36 cellular contexts compared by ENCODE assay signal in the genomic region with DNA sequence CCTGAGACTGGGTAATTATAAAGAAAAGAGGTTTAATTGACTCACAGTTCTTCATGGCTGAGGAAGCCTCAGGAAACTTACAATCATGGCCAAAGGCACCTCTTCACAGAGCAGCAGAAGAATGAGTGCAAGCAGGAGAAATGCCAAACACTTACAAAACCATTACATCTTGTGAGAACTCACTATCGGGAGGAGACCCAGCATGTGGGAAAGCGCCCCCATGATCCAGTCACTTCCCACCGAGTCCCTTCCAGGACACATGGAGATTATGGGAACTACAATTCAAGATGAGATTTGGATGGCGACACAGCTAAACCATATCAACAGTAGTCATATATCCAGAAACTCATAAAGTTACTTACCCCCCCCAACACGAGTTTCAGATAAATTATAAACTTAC.
"Had no signal": no experiment of that assay in that cellular context is flagged by ENCODE, and none has a peak within 500 bp of the region (broad histone marks: within the 10 kb centered on the region; RNA-seq: fewer than 3 reads in every experiment).

No MANE protein-coding gene starts in this region.

- DNase-seq: activated B cell treated with CpG ODN at 0.5 μM for 24 hours; activated CD4-positive, alpha-beta memory T cell treated with anti-CD3 and anti-CD28 coated beads for 36 hours; activated CD4-positive, alpha-beta T cell treated with anti-CD3 and anti-CD28 coated beads for 4 hours; activated CD4-positive, alpha-beta T cell treated with anti-CD3 and anti-CD28 coated beads, Interleukin-2, amount 50 U/mL, for 1 hour; activated CD4-positive, CD25-positive, alpha-beta regulatory T cell treated with anti-CD3 and anti-CD28 coated beads, Interleukin-2, amount 50 U/mL, for 72 hours; activated CD8-positive, alpha-beta memory T cell treated with anti-CD3 and anti-CD28 coated beads, Interleukin-2, amount 50 U/mL, for 4 hours; activated effector memory CD4-positive, alpha-beta T cell treated with anti-CD3 and anti-CD28 coated beads, Interleukin-2, amount 50 U/mL, for 16 hours; activated naive CD4-positive, alpha-beta T cell; activated T-cell treated with anti-CD3 and anti-CD28 coated beads for 4 hours; activated T-cell treated with anti-CD3 and anti-CD28 coated beads, Interleukin-2, amount 50 U/mL, for 48 hours; adrenal gland; body of pancreas; cerebellar nuclear complex; Kasumi-1; KG1; MG63; NCI-H1048; NCI-H1105 treated with DMSO at 0.1 percent for 48 hours; NCI-H1436; NCI-H1694; NCI-H1930; NCI-H2081 treated with DMSO at 0.1 percent for 48 hours; NCI-H226; NCI-H446 treated with DMSO at 0.1 percent for 48 hours; NCI-H524 treated with DMSO at 0.1 percent for 48 hours; PC-9; SW 1271; T-helper 1 cell had no signal

- H3K4me3 Mint-ChIP-seq: activated B cell treated with CpG ODN at 0.5 μM for 24 hours; activated CD4-positive, alpha-beta memory T cell treated with anti-CD3 and anti-CD28 coated beads for 36 hours; activated T-helper 17 cell treated with anti-CD3 and anti-CD28 coated beads, Interleukin-2, amount 50 U/mL, for 72 hours had no signal

- FAIRE-seq: astrocyte, RCC 7860, TTC549 had no signal

- H3K27ac ChIP-seq: adrenal gland, body of pancreas, breast epithelium, PC-9, RWPE1 had no signal

- ATAC-seq: activated naive CD4-positive, alpha-beta T cell treated with anti-CD3 and anti-CD28 coated beads, Interleukin-2, amount 50 U/mL, for 72 hours; activated T-helper 17 cell treated with anti-CD3 and anti-CD28 coated beads, Interleukin-2, amount 50 U/mL, for 72 hours; body of pancreas; Right ventricle myocardium inferior had no signal

- H3K27ac Mint-ChIP-seq: activated CD4-positive, alpha-beta memory T cell treated with anti-CD3 and anti-CD28 coated beads for 36 hours; activated T-helper 17 cell treated with anti-CD3 and anti-CD28 coated beads, Interleukin-2, amount 50 U/mL, for 72 hours had no signal

- H3K36me3 ChIP-seq: adrenal gland, breast epithelium, MG63 had no signal

- H2AFZ ChIP-seq: PC-9 had no signal

- H3K4me2 ChIP-seq: PC-9 had no signal

- H3K27me3 ChIP-seq: adrenal gland, body of pancreas, breast epithelium, MG63 had no signal

- H3K4me1 ChIP-seq: breast epithelium had no signal

- H3K27me3 Mint-ChIP-seq: activated B cell treated with CpG ODN at 0.5 μM for 24 hours; activated CD4-positive, alpha-beta memory T cell treated with anti-CD3 and anti-CD28 coated beads for 36 hours; activated T-helper 17 cell treated with anti-CD3 and anti-CD28 coated beads, Interleukin-2, amount 50 U/mL, for 72 hours had no signal

- H3K4me3 ChIP-seq: adrenal gland, body of pancreas, breast epithelium, MG63, PC-9 had no signal

- H3K9me3 Mint-ChIP-seq: activated B cell treated with CpG ODN at 0.5 μM for 24 hours; activated naive CD4-positive, alpha-beta T cell treated with anti-CD3 and anti-CD28 coated beads, Interleukin-2, amount 50 U/mL, for 72 hours; activated T-helper 17 cell treated with anti-CD3 and anti-CD28 coated beads, Interleukin-2, amount 50 U/mL, for 72 hours had no signal

- H3K9me3 ChIP-seq: adrenal gland, body of pancreas, breast epithelium, MG63 had no signal
